ENCODE assay signal across 25 cellular contexts in genomic region chr7:10343108-10343507, GRCh38.
"Had no signal": no experiment of that assay in that cellular context is flagged by ENCODE, and none has a peak within 500 bp of the region (broad histone marks: within the 10 kb centered on the region; RNA-seq: fewer than 3 reads in every experiment).

No MANE protein-coding gene starts in this region.

- H3K36me3 ChIP-seq: heart right ventricle, lower lobe of right lung, sigmoid colon, thoracic aorta, vagina had no signal

- ATAC-seq: activated CD4-positive, CD25-positive, alpha-beta regulatory T cell treated with anti-CD3 and anti-CD28 coated beads, Interleukin-2, amount 50 U/mL, for 24 hours; activated T-cell treated with anti-CD3 and anti-CD28 coated beads, Interleukin-2, amount 50 U/mL, for 72 hours; heart right ventricle; left lobe of liver; lower lobe of right lung; naive thymus-derived CD4-positive, alpha-beta T cell; stimulated activated naive B cell treated with anti-CD40 and anti-IgM and Interleukin-4, amounts not matched to agents 10 μg/mL and 1 μg/mL and 100 μg/mL, for 72 hours had no signal

- H3K27me3 ChIP-seq: heart right ventricle, sigmoid colon, vagina had no signal

- H3K27ac ChIP-seq: heart right ventricle, lower lobe of right lung, sigmoid colon, thoracic aorta, vagina, VCaP had no signal

- H3K4me1 Mint-ChIP-seq: activated CD4-positive, alpha-beta memory T cell treated with anti-CD3 and anti-CD28 coated beads, Interleukin-2, amount 10 ng/mL, durations not matched to agents 7 days and 5 days; activated CD4-positive, alpha-beta T cell treated with anti-CD3 and anti-CD28 coated beads, Interleukin-2, amount 10 ng/mL, durations not matched to agents 24 days and 14 days; naive thymus-derived CD4-positive, alpha-beta T cell; neural crest cell; stimulated activated naive B cell treated with anti-CD40 and anti-IgM and Interleukin-4, amounts not matched to agents 10 μg/mL and 1 μg/mL and 100 μg/mL, for 72 hours had no signal

- H3K4me3 ChIP-seq: heart right ventricle, lower lobe of right lung, sigmoid colon, thoracic aorta, vagina had no signal

- H3K4me1 ChIP-seq: heart right ventricle, lower lobe of right lung, sigmoid colon, vagina had no signal

- H3K27me3 Mint-ChIP-seq: activated CD4-positive, alpha-beta memory T cell treated with anti-CD3 and anti-CD28 coated beads, Interleukin-2, amount 10 ng/mL, durations not matched to agents 7 days and 5 days; activated CD4-positive, alpha-beta T cell treated with anti-CD3 and anti-CD28 coated beads, Interleukin-2, amount 10 ng/mL, durations not matched to agents 24 days and 14 days; naive thymus-derived CD4-positive, alpha-beta T cell; stimulated activated naive B cell treated with anti-CD40 and anti-IgM and Interleukin-4, amounts not matched to agents 10 μg/mL and 1 μg/mL and 100 μg/mL, for 72 hours; type B pancreatic cell had no signal

- H3K9me3 ChIP-seq: heart right ventricle, lower lobe of right lung, sigmoid colon, thoracic aorta, vagina had no signal

- H3K36me3 Mint-ChIP-seq: naive thymus-derived CD4-positive, alpha-beta T cell; stimulated activated naive B cell treated with anti-CD40 and anti-IgM and Interleukin-4, amounts not matched to agents 10 μg/mL and 1 μg/mL and 100 μg/mL, for 72 hours; type B pancreatic cell had no signal

- H3K9me3 Mint-ChIP-seq: activated CD4-positive, alpha-beta memory T cell treated with anti-CD3 and anti-CD28 coated beads, Interleukin-2, amount 10 ng/mL, durations not matched to agents 7 days and 5 days; activated CD4-positive, alpha-beta T cell treated with anti-CD3 and anti-CD28 coated beads, Interleukin-2, amount 10 ng/mL, durations not matched to agents 24 days and 14 days; activated naive CD4-positive, alpha-beta T cell treated with anti-CD3 and anti-CD28 coated beads for 36 hours; neural crest cell; type B pancreatic cell had no signal

- H3K4me3 Mint-ChIP-seq: activated CD4-positive, alpha-beta memory T cell treated with anti-CD3 and anti-CD28 coated beads, Interleukin-2, amount 10 ng/mL, durations not matched to agents 7 days and 5 days; activated CD4-positive, alpha-beta T cell treated with anti-CD3 and anti-CD28 coated beads, Interleukin-2, amount 10 ng/mL, durations not matched to agents 24 days and 14 days; activated naive CD4-positive, alpha-beta T cell treated with anti-CD3 and anti-CD28 coated beads for 36 hours; activated T-cell treated with anti-CD3 and anti-CD28 coated beads, Interleukin-2, amount 50 U/mL, for 72 hours; naive thymus-derived CD4-positive, alpha-beta T cell; neural crest cell; stimulated activated naive B cell treated with anti-CD40 and anti-IgM and Interleukin-4, amounts not matched to agents 10 μg/mL and 1 μg/mL and 100 μg/mL, for 72 hours; type B pancreatic cell had no signal

- DNase-seq: activated CD4-positive, alpha-beta memory T cell treated with anti-CD3 and anti-CD28 coated beads, Interleukin-2, amount 10 ng/mL, durations not matched to agents 7 days and 5 days; activated CD4-positive, alpha-beta T cell treated with anti-CD3 and anti-CD28 coated beads, Interleukin-2, amount 10 ng/mL, durations not matched to agents 24 days and 14 days; activated effector memory CD4-positive, alpha-beta T cell treated with Interleukin-2 at 50 U/mL for 16 hours; activated naive CD4-positive, alpha-beta T cell treated with anti-CD3 and anti-CD28 coated beads for 36 hours; activated T-cell treated with anti-CD3 and anti-CD28 coated beads, Interleukin-2, amount 50 U/mL, for 72 hours; amygdala; cortex of kidney; foreskin fibroblast; heart right ventricle; islet precursor cell; lower lobe of right lung; mesendoderm; naive thymus-derived CD4-positive, alpha-beta T cell; retina; sigmoid colon; stimulated activated CD4-positive, alpha-beta T cell treated with anti-CD3 and anti-CD28 coated beads, Interleukin-2, amount 100 ng/mL, for 48 hours; stimulated activated CD8-positive, alpha-beta memory T cell treated with anti-CD3 and anti-CD28 coated beads, Interleukin-4, amount 100 ng/mL, for 48 hours; stimulated activated naive B cell treated with anti-CD40 and anti-IgM and Interleukin-4, amounts not matched to agents 10 μg/mL and 1 μg/mL and 100 μg/mL, for 72 hours had no signal

- H3K27ac Mint-ChIP-seq: activated CD4-positive, alpha-beta memory T cell treated with anti-CD3 and anti-CD28 coated beads, Interleukin-2, amount 10 ng/mL, durations not matched to agents 7 days and 5 days; activated CD4-positive, alpha-beta T cell treated with anti-CD3 and anti-CD28 coated beads, Interleukin-2, amount 10 ng/mL, durations not matched to agents 24 days and 14 days; activated naive CD4-positive, alpha-beta T cell treated with anti-CD3 and anti-CD28 coated beads for 36 hours; activated T-cell treated with anti-CD3 and anti-CD28 coated beads, Interleukin-2, amount 50 U/mL, for 72 hours; naive thymus-derived CD4-positive, alpha-beta T cell; stimulated activated naive B cell treated with anti-CD40 and anti-IgM and Interleukin-4, amounts not matched to agents 10 μg/mL and 1 μg/mL and 100 μg/mL, for 72 hours; type B pancreatic cell had no signal
